In genomic region chr12:101939856-101940265, GRCh38 we compare ENCODE assay signal across 8 cellular contexts.
DNase-seq lines count a peak whose midpoint lies in the region; ATAC-seq and TF ChIP-seq lines count a peak whose summit lies in the region.

No MANE protein-coding gene starts in this region.

- H3K36me3 ChIP-seq in body of pancreas (replicated peaks in 1 of 2; ENCODE audit: insufficient read depth in 1 of 2, low read depth in 2 of 2): no peaks in the 10 kb centered on the region

- peaks cover 2% of the 10 kb centered on the region for H3K4me1 Mint-ChIP-seq in T-helper 17 cell
- H3K4me1 Mint-ChIP-seq in immature natural killer cell: no peaks in the 10 kb centered on the region

- ATAC-seq in GM19395 (IDR thresholded peaks at IDR 0.05; ENCODE audit: unreplicated experiment) (peak; percentile 24), T-helper 17 cell (peak; percentile 78), body of pancreas (peak; percentile 61), HG02763 (IDR thresholded peaks at IDR 0.05; ENCODE audit: unreplicated experiment) (no peak)

- no peak overlapping the region for H3K27ac Mint-ChIP-seq in T-helper 17 cell
- H3K27ac Mint-ChIP-seq in immature natural killer cell: no peak overlapping the region

- DNase-seq in AG10803 (ENCODE audit: low read depth) (peak; percentile 84), NCI-H146 (lab: John Stamatoyannopoulos, UW) (peak; percentile 55), T-helper 17 cell (peak; percentile 13 to 17 (median 13)), body of pancreas (peak; percentile 45 to 69 (median 62)), immature natural killer cell (peak; percentile 18 to 41 (median 30))
- peak; percentile 55 for DNase-seq in stimulated activated CD4-positive, alpha-beta T cell treated with anti-CD3 and anti-CD28 coated beads, Interleukin-15, amount 100 ng/mL, for 24 hours

- no peak for TF ChIP-seq POLR2A in body of pancreas (IDR thresholded peaks at IDR 0.05)

- no peaks in the 10 kb centered on the region for H3K9me3 ChIP-seq in T-helper 17 cell (ENCODE audit: control insufficient read depth, low read length, poor library complexity, severe bottlenecking)
- no peaks in the 10 kb centered on the region for H3K9me3 ChIP-seq in body of pancreas

- H3K4me3 Mint-ChIP-seq in T-helper 17 cell (no peak overlapping the region), immature natural killer cell (no peak overlapping the region)

- H3K4me3 ChIP-seq in AG10803 (ENCODE audit: low read length) (no peak overlapping the region), body of pancreas (no peak overlapping the region)

- H3K27me3 Mint-ChIP-seq in T-helper 17 cell (peaks cover 65% of the 10 kb centered on the region), immature natural killer cell (ENCODE audit: low read depth in 3 of 3) (peaks cover 2 to 3% (median 2%) of the 10 kb centered on the region in 3 donors)

- 1% methylated on average over 3 of the region's 3 CpGs for WGBS in body of pancreas, 2 donors

- H3K9me3 Mint-ChIP-seq in immature natural killer cell: no peaks in the 10 kb centered on the region

- peak; percentile 94 for TF ChIP-seq CTCF in AG10803 (conservative IDR thresholded peaks at IDR 0.05; ENCODE audit: low read length)
- peak; percentile 11 to 80 (median 63) for TF ChIP-seq CTCF in body of pancreas (IDR thresholded peaks at IDR 0.05)

- H3K4me1 ChIP-seq in body of pancreas: no peaks in the 10 kb centered on the region

- no peak overlapping the region for H3K27ac ChIP-seq in body of pancreas

- H3K27me3 ChIP-seq in body of pancreas: no peaks in the 10 kb centered on the region

- H3K36me3 Mint-ChIP-seq in T-helper 17 cell (ENCODE audit: low read depth) (peaks cover 2% of the 10 kb centered on the region), immature natural killer cell (no peaks in the 10 kb centered on the region)

- intact Hi-C loops in body of pancreas (cut with DNase I): no loop called here

Comparison
In these comparisons a context has a peak if more than half of its experiments do, and no peak if none do; other contexts are left out.
1. DNase-seq: peak in every context shown above with its lines; median percentile 84 in AG10803; 62 in body of pancreas; 55 in NCI-H146; 55 in stimulated activated CD4-positive, alpha-beta T cell treated with anti-CD3 and anti-CD28 coated beads, Interleukin-15, amount 100 ng/mL, for 24 hours; 30 in immature natural killer cell; 13 in T-helper 17 cell.